7 cellular contexts compared by ENCODE assay signal in the genomic region with DNA sequence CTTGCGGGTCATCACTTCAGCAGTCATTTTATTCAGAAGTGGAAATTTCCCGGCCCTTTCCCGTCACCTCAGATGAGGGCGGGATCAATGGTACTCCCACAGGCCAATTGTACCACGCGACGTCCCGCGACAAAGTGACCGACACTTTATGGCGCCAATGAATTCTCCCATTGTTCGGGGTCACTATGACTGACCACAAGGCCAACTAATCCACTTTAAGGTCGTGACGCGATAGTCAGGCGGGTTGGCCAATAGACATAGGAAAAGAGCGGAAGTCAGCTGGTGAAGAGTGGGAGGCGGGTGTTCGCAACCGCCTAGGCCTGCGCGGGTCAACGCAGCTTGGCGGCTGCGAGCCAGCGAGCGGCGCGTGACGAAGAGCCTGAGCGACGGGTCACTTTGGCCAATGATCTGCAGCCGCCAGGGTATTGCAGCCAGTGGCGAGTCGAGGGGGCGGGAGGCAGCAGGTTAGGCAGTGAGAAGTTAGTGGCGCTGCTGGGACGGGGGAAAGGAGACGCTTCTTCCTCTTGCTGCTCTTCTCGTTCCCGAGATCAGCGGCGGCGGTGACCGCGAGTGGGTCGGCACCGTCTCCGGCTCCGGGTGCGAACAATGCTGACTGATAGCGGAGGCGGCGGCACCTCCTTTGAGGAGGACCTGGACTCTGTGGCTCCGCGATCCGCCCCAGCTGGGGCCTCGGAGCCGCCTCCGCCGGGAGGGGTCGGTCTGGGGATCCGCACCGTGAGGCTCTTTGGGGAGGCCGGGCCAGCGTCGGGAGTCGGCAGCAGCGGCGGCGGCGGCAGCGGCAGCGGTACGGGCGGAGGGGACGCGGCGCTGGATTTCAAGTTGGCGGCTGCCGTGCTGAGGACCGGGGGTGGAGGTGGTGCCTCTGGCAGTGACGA. TPM values are rescaled to one million over a fixed set of nuclear protein-coding genes. Genes with fewer than 3 reads are reported as not detected.
DNase-seq lines count a peak whose midpoint lies in the region; ATAC-seq, FAIRE-seq and TF ChIP-seq lines count a peak whose summit lies in the region.

A gene with protein sequence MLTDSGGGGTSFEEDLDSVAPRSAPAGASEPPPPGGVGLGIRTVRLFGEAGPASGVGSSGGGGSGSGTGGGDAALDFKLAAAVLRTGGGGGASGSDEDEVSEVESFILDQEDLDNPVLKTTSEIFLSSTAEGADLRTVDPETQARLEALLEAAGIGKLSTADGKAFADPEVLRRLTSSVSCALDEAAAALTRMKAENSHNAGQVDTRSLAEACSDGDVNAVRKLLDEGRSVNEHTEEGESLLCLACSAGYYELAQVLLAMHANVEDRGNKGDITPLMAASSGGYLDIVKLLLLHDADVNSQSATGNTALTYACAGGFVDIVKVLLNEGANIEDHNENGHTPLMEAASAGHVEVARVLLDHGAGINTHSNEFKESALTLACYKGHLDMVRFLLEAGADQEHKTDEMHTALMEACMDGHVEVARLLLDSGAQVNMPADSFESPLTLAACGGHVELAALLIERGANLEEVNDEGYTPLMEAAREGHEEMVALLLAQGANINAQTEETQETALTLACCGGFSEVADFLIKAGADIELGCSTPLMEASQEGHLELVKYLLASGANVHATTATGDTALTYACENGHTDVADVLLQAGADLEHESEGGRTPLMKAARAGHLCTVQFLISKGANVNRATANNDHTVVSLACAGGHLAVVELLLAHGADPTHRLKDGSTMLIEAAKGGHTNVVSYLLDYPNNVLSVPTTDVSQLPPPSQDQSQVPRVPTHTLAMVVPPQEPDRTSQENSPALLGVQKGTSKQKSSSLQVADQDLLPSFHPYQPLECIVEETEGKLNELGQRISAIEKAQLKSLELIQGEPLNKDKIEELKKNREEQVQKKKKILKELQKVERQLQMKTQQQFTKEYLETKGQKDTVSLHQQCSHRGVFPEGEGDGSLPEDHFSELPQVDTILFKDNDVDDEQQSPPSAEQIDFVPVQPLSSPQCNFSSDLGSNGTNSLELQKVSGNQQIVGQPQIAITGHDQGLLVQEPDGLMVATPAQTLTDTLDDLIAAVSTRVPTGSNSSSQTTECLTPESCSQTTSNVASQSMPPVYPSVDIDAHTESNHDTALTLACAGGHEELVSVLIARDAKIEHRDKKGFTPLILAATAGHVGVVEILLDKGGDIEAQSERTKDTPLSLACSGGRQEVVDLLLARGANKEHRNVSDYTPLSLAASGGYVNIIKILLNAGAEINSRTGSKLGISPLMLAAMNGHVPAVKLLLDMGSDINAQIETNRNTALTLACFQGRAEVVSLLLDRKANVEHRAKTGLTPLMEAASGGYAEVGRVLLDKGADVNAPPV (N-terminal part only) (plus strand): TSS at position 472 of the 896 bp plus-strand sequence. CDS start 135 bp downstream, at position 607.

- H3K79me2 ChIP-seq in hepatocyte, result peaks cover 59% of the 10 kb centered on the region

- no peaks in the 10 kb centered on the region for H3K27me3 ChIP-seq in hepatocyte

- peaks cover 18% of the 10 kb centered on the region for H3K4me1 ChIP-seq in hepatocyte (ENCODE audit: insufficient read depth)

- H2AFZ ChIP-seq in hepatocyte, result peak within 1 kb of the TSS; percentile 42

- ATAC-seq in HG02981 (IDR thresholded peaks at IDR 0.05; ENCODE audit: unreplicated experiment), result peak; percentile 81

- peak within 1 kb of the TSS; percentile 88 for H3K4me2 ChIP-seq in hepatocyte

- peak; percentile 97 for FAIRE-seq in GM18507 (lab: Jason Lieb, UNC)

- H3K27ac ChIP-seq in hepatocyte, result peak within 1 kb of the TSS; percentile 92

- H3K4me3 ChIP-seq in hepatocyte, result peak within 1 kb of the TSS; percentile 44

- peaks cover 41% of the 10 kb centered on the region for H4K20me1 ChIP-seq in hepatocyte (ENCODE audit: insufficient read depth, poor library complexity, severe bottlenecking)

- no peaks in the 10 kb centered on the region for H3K36me3 ChIP-seq in hepatocyte (replicated peaks; ENCODE audit: insufficient read depth, low read depth)

- DNase-seq in GM18507 (ENCODE audit: extremely low spot score, insufficient read length, low read depth) (peak; percentile 79), NCI-H2029 treated with DMSO at 0.1 percent for 48 hours (lab: John Stamatoyannopoulos, UW) (peak; percentile 98), T-helper 9 cell (peak; percentile 92), astrocyte of the hippocampus (ENCODE audit: low read depth, low spot score) (peak; percentile 100), hepatocyte (ENCODE audit: low spot score) (peak; percentile 99), retina (peak; percentile 99)

- no peaks in the 10 kb centered on the region for H3K9me3 ChIP-seq in hepatocyte (ENCODE audit: low read depth)

- 1% methylated on average over 83 of the region's 83 CpGs for WGBS in hepatocyte (ENCODE audit: low lambda C conversion rate, missing lambda C conversion rate)

- H3K9me2 ChIP-seq in hepatocyte (replicated peaks; ENCODE audit: insufficient read depth), result no peaks in the 10 kb centered on the region

- no peak for TF ChIP-seq CTCF in hepatocyte (IDR thresholded peaks at IDR 0.05; ENCODE audit: poor library complexity)

RNA-seq across cellular contexts. Expression of the gene that starts here (rescaled TPM):
- total RNA-seq in hepatocyte, result 70.7 and 78.9 TPM in 2 replicates
- polyA plus RNA-seq in hepatocyte, result 53.6 and 84.4 TPM in 2 replicates

Comparison
In these comparisons a context has a peak if more than half of its experiments do, and no peak if none do; other contexts are left out.
1. Peak in every context shown above with its lines: DNase-seq, ATAC-seq, H3K4me3 ChIP-seq and H3K27ac ChIP-seq.